Comparison of ENCODE assay signal across 2 cellular contexts in the genomic region with DNA sequence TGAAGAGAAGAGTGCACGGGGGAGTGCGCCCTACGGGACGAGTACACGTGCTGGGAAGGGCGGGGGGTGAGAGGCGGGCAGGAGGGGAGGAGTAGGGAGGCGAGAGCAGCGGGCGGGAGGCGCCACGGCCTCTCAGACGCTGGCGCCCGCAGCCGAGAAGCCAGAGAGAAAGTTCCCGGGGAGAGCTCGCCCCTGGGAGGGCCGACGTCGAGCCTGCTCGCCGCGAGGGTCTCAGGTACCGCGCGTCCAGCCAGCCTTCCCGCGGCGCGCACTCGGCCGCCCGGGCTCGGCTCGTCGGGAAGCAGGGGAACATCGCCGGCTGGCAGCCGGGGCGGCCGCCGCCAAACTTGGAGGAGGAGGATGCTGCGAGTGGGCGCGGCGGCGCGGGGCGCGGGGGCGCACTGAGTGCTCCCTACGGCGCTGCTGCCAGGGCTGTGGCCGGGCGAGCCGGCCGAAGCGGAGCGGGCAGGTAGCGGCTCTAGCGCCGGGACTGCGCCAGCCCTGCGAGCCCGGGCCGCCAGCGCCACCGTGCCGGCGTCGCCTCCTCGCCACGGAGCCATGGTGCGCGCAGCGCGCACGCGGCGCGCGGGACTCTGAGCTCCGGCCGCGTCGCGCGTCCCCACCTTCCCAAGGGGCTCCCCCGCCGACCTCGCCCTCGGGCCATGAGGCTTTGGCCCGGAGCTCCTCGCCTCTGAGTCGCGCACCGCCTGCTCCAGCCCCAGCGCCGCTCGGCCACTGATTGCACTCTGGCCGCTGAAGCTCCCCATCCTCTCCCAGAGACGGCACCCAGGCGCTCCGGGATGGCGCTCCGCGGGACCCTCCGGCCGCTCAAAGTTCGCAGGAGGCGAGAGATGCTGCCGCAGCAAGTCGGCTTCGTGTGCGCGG.
TF ChIP-seq lines count a peak whose summit lies in the region.

A gene with protein sequence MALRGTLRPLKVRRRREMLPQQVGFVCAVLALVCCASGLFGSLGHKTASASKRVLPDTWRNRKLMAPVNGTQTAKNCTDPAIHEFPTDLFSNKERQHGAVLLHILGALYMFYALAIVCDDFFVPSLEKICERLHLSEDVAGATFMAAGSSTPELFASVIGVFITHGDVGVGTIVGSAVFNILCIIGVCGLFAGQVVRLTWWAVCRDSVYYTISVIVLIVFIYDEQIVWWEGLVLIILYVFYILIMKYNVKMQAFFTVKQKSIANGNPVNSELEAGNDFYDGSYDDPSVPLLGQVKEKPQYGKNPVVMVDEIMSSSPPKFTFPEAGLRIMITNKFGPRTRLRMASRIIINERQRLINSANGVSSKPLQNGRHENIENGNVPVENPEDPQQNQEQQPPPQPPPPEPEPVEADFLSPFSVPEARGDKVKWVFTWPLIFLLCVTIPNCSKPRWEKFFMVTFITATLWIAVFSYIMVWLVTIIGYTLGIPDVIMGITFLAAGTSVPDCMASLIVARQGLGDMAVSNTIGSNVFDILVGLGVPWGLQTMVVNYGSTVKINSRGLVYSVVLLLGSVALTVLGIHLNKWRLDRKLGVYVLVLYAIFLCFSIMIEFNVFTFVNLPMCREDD (plus strand): TSS at position 135 of the 885 bp plus-strand sequence. CDS start 666 bp downstream, at position 801.

TF ChIP-seq in A549, 52 proteins besides CTCF, POLR2A, EP300 and RAD21 (continued from another document):
- TF ChIP-seq FOSL2 (IDR thresholded peaks at IDR 0.05) (no peak), FOSL2 (CRISPR knock-in tag; IDR thresholded peaks at IDR 0.05) (no peak), ZFP36 (IDR thresholded peaks at IDR 0.05; ENCODE audit: borderline replicate concordance, partially characterized antibody) (no peak), POLR2AphosphoS2 (conservative IDR thresholded peaks at IDR 0.05; ENCODE audit: low read length) (no peak), RCOR1 (IDR thresholded peaks at IDR 0.05; ENCODE audit: low read depth, low read length) (no peak)
- TF ChIP-seq, protein P1, sequence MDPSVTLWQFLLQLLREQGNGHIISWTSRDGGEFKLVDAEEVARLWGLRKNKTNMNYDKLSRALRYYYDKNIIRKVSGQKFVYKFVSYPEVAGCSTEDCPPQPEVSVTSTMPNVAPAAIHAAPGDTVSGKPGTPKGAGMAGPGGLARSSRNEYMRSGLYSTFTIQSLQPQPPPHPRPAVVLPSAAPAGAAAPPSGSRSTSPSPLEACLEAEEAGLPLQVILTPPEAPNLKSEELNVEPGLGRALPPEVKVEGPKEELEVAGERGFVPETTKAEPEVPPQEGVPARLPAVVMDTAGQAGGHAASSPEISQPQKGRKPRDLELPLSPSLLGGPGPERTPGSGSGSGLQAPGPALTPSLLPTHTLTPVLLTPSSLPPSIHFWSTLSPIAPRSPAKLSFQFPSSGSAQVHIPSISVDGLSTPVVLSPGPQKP (IDR thresholded peaks at IDR 0.05; ENCODE audit: low read depth, low read length): no peak
- TF ChIP-seq, protein P2, sequence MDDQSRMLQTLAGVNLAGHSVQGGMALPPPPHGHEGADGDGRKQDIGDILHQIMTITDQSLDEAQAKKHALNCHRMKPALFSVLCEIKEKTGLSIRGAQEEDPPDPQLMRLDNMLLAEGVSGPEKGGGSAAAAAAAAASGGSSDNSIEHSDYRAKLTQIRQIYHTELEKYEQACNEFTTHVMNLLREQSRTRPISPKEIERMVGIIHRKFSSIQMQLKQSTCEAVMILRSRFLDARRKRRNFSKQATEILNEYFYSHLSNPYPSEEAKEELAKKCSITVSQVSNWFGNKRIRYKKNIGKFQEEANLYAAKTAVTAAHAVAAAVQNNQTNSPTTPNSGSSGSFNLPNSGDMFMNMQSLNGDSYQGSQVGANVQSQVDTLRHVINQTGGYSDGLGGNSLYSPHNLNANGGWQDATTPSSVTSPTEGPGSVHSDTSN (IDR thresholded peaks at IDR 0.05): no peak

TF ChIP-seq in HEK293, 187 proteins besides CTCF, POLR2A, EP300 and RAD21 (continued from another document and continues in another):
- TF ChIP-seq, protein P3, sequence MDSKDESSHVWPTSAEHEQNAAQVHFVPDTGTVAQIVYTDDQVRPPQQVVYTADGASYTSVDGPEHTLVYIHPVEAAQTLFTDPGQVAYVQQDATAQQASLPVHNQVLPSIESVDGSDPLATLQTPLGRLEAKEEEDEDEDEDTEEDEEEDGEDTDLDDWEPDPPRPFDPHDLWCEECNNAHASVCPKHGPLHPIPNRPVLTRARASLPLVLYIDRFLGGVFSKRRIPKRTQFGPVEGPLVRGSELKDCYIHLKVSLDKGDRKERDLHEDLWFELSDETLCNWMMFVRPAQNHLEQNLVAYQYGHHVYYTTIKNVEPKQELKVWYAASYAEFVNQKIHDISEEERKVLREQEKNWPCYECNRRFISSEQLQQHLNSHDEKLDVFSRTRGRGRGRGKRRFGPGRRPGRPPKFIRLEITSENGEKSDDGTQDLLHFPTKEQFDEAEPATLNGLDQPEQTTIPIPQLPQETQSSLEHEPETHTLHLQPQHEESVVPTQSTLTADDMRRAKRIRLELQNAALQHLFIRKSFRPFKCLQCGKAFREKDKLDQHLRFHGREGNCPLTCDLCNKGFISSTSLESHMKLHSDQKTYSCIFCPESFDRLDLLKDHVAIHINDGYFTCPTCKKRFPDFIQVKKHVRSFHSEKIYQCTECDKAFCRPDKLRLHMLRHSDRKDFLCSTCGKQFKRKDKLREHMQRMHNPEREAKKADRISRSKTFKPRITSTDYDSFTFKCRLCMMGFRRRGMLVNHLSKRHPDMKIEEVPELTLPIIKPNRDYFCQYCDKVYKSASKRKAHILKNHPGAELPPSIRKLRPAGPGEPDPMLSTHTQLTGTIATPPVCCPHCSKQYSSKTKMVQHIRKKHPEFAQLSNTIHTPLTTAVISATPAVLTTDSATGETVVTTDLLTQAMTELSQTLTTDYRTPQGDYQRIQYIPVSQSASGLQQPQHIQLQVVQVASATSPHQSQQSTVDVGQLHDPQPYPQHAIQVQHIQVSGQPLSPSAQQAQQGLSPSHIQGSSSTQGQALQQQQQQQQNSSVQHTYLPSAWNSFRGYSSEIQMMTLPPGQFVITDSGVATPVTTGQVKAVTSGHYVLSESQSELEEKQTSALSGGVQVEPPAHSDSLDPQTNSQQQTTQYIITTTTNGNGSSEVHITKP (tag by site-specific recombination; IDR thresholded peaks at IDR 0.05): peak; percentile 91
- TF ChIP-seq, protein P4, sequence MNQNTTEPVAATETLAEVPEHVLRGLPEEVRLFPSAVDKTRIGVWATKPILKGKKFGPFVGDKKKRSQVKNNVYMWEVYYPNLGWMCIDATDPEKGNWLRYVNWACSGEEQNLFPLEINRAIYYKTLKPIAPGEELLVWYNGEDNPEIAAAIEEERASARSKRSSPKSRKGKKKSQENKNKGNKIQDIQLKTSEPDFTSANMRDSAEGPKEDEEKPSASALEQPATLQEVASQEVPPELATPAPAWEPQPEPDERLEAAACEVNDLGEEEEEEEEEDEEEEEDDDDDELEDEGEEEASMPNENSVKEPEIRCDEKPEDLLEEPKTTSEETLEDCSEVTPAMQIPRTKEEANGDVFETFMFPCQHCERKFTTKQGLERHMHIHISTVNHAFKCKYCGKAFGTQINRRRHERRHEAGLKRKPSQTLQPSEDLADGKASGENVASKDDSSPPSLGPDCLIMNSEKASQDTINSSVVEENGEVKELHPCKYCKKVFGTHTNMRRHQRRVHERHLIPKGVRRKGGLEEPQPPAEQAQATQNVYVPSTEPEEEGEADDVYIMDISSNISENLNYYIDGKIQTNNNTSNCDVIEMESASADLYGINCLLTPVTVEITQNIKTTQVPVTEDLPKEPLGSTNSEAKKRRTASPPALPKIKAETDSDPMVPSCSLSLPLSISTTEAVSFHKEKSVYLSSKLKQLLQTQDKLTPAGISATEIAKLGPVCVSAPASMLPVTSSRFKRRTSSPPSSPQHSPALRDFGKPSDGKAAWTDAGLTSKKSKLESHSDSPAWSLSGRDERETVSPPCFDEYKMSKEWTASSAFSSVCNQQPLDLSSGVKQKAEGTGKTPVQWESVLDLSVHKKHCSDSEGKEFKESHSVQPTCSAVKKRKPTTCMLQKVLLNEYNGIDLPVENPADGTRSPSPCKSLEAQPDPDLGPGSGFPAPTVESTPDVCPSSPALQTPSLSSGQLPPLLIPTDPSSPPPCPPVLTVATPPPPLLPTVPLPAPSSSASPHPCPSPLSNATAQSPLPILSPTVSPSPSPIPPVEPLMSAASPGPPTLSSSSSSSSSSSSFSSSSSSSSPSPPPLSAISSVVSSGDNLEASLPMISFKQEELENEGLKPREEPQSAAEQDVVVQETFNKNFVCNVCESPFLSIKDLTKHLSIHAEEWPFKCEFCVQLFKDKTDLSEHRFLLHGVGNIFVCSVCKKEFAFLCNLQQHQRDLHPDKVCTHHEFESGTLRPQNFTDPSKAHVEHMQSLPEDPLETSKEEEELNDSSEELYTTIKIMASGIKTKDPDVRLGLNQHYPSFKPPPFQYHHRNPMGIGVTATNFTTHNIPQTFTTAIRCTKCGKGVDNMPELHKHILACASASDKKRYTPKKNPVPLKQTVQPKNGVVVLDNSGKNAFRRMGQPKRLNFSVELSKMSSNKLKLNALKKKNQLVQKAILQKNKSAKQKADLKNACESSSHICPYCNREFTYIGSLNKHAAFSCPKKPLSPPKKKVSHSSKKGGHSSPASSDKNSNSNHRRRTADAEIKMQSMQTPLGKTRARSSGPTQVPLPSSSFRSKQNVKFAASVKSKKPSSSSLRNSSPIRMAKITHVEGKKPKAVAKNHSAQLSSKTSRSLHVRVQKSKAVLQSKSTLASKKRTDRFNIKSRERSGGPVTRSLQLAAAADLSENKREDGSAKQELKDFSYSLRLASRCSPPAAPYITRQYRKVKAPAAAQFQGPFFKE (tag by site-specific recombination; IDR thresholded peaks at IDR 0.05; ENCODE audit: borderline replicate concordance): no peak
- TF ChIP-seq ZNF660 (tag by site-specific recombination; IDR thresholded peaks at IDR 0.05): no peak
- TF ChIP-seq, protein P5, sequence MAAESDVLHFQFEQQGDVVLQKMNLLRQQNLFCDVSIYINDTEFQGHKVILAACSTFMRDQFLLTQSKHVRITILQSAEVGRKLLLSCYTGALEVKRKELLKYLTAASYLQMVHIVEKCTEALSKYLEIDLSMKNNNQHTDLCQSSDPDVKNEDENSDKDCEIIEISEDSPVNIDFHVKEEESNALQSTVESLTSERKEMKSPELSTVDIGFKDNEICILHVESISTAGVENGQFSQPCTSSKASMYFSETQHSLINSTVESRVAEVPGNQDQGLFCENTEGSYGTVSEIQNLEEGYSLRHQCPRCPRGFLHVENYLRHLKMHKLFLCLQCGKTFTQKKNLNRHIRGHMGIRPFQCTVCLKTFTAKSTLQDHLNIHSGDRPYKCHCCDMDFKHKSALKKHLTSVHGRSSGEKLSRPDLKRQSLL (tag by site-specific recombination; IDR thresholded peaks at IDR 0.05): peak; percentile 78; the same call in 1 of the 2 replicates
- TF ChIP-seq ZNF266 (tag by site-specific recombination; IDR thresholded peaks at IDR 0.05; ENCODE audit: low read depth): no peak
- TF ChIP-seq ZNF785 (tag by site-specific recombination; IDR thresholded peaks at IDR 0.05): no peak
- no peak for TF ChIP-seq ZNF354C (tag by site-specific recombination; IDR thresholded peaks at IDR 0.05; ENCODE audit: borderline replicate concordance, low read depth)
- TF ChIP-seq, protein P6, sequence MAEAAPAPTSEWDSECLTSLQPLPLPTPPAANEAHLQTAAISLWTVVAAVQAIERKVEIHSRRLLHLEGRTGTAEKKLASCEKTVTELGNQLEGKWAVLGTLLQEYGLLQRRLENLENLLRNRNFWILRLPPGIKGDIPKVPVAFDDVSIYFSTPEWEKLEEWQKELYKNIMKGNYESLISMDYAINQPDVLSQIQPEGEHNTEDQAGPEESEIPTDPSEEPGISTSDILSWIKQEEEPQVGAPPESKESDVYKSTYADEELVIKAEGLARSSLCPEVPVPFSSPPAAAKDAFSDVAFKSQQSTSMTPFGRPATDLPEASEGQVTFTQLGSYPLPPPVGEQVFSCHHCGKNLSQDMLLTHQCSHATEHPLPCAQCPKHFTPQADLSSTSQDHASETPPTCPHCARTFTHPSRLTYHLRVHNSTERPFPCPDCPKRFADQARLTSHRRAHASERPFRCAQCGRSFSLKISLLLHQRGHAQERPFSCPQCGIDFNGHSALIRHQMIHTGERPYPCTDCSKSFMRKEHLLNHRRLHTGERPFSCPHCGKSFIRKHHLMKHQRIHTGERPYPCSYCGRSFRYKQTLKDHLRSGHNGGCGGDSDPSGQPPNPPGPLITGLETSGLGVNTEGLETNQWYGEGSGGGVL (tag by site-specific recombination; IDR thresholded peaks at IDR 0.05): peak; percentile 73
- TF ChIP-seq ZBTB8A (tag by site-specific recombination; IDR thresholded peaks at IDR 0.05): peak; percentile 42
- TF ChIP-seq, protein P7, sequence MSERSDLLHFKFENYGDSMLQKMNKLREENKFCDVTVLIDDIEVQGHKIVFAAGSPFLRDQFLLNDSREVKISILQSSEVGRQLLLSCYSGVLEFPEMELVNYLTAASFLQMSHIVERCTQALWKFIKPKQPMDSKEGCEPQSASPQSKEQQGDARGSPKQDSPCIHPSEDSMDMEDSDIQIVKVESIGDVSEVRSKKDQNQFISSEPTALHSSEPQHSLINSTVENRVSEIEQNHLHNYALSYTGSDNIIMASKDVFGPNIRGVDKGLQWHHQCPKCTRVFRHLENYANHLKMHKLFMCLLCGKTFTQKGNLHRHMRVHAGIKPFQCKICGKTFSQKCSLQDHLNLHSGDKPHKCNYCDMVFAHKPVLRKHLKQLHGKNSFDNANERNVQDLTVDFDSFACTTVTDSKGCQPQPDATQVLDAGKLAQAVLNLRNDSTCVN (tag by site-specific recombination; optimal IDR thresholded peaks at IDR 0.05): peak; percentile 91
- TF ChIP-seq EGR2 (tag by site-specific recombination; IDR thresholded peaks at IDR 0.05; ENCODE audit: low read depth): peak; percentile 66
- no peak for TF ChIP-seq ZNF140 (tag by site-specific recombination; IDR thresholded peaks at IDR 0.05)
- no peak for TF ChIP-seq ZNF548 (tag by site-specific recombination; IDR thresholded peaks at IDR 0.05)
- peak; percentile 79 for TF ChIP-seq ZIC2 (tag by site-specific recombination; IDR thresholded peaks at IDR 0.05)
- TF ChIP-seq, protein P8, sequence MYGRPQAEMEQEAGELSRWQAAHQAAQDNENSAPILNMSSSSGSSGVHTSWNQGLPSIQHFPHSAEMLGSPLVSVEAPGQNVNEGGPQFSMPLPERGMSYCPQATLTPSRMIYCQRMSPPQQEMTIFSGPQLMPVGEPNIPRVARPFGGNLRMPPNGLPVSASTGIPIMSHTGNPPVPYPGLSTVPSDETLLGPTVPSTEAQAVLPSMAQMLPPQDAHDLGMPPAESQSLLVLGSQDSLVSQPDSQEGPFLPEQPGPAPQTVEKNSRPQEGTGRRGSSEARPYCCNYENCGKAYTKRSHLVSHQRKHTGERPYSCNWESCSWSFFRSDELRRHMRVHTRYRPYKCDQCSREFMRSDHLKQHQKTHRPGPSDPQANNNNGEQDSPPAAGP (tag by site-specific recombination; IDR thresholded peaks at IDR 0.05): 0 out of 2 replicates have a peak, but pooled peaks have one; percentile 31
- TF ChIP-seq, protein P9, sequence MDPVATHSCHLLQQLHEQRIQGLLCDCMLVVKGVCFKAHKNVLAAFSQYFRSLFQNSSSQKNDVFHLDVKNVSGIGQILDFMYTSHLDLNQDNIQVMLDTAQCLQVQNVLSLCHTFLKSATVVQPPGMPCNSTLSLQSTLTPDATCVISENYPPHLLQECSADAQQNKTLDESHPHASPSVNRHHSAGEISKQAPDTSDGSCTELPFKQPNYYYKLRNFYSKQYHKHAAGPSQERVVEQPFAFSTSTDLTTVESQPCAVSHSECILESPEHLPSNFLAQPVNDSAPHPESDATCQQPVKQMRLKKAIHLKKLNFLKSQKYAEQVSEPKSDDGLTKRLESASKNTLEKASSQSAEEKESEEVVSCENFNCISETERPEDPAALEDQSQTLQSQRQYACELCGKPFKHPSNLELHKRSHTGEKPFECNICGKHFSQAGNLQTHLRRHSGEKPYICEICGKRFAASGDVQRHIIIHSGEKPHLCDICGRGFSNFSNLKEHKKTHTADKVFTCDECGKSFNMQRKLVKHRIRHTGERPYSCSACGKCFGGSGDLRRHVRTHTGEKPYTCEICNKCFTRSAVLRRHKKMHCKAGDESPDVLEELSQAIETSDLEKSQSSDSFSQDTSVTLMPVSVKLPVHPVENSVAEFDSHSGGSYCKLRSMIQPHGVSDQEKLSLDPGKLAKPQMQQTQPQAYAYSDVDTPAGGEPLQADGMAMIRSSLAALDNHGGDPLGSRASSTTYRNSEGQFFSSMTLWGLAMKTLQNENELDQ (tag by site-specific recombination; IDR thresholded peaks at IDR 0.05; ENCODE audit: low read depth): no peak
- no peak for TF ChIP-seq ZNF10 (tag by site-specific recombination; IDR thresholded peaks at IDR 0.05)
- TF ChIP-seq ZNF561 (tag by site-specific recombination; IDR thresholded peaks at IDR 0.05; ENCODE audit: borderline replicate concordance): 0 out of 2 replicates have a peak, but pooled peaks have one; percentile 30
